ENCODE assay signal across 9 cellular contexts in the genomic region with DNA sequence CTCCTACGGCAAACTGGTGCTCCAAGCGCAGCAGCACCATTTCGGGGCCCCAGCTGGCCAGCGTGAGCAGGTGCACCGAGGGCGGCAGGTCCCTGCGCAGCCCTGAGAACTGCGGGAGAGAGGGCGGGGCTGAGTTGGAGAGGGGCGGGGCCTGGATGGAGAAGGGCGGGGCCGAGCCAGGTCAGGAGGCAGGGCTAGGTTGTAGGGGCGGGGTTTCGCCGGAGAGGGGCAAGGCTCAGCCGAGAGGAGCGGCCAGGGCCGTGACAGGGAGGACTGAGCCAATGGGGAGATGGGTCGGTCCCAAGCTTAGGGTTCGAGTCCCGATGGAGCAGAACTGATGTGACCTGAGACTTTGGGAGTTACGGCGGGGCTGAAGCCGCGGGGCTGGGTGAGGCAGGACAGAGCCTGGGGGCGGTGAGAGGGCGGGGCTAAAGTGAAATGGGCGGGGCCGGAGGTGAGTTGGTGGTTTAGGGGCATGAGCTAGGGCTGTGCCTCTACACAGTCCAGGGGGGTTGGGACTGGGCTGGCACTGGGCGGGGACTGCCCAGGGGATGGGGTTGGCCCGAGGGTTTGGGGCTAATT. TPM values are rescaled to one million over a fixed set of nuclear protein-coding genes. Genes with fewer than 3 reads are reported as not detected.
DNase-seq lines count a peak whose midpoint lies in the region; ATAC-seq, FAIRE-seq and TF ChIP-seq lines count a peak whose summit lies in the region.
"Had no signal": no experiment of that assay in that cellular context is flagged by ENCODE, and none has a peak within 500 bp of the region (broad histone marks: within the 10 kb centered on the region; RNA-seq: fewer than 3 reads in every experiment).

No MANE protein-coding gene starts in this region.

- H3K36me3 ChIP-seq in HCT116 (ENCODE audit: control insufficient read depth in 1 of 2, insufficient read depth in 2 of 2, low read length in 2 of 2), result no peaks in the 10 kb centered on the region
- H3K36me3 ChIP-seq in adrenal gland (replicated peaks in 1 of 2), result peaks cover 0 to 8% of the 10 kb centered on the region in 2 donors
- peaks cover 4% of the 10 kb centered on the region for H3K36me3 ChIP-seq in smooth muscle cell (ENCODE audit: low read depth)

- H3K27me3 ChIP-seq in HCT116 (ENCODE audit: insufficient read depth, low read length) (no peaks in the 10 kb centered on the region), adrenal gland (no peaks in the 10 kb centered on the region), smooth muscle cell (ENCODE audit: low read depth) (no peaks in the 10 kb centered on the region)

- BruUV-seq in HCT116 (replicated peaks; lab: Mats Ljungman, UMichigan), result no TSS peak

- CTCF ChIA-PET in A549 (lab: Yijun Ruan, JAX) (no interaction called here), HCT116 (lab: Charles Lee) (no interaction called here)

- TF ChIP-seq CTCF in A549 (IDR thresholded peaks at IDR 0.05), result no peak
- TF ChIP-seq CTCF in HCT116 (IDR thresholded peaks at IDR 0.05 in 2 of 3, conservative IDR thresholded peaks at IDR 0.05 in 1 of 3; ENCODE audit: borderline replicate concordance in 1 of 3, insufficient read depth in 1 of 3, low read depth in 2 of 3, low read length in 2 of 3), result no peak
- TF ChIP-seq CTCF in adrenal gland (IDR thresholded peaks at IDR 0.05), result peak in 1 of 6 experiments; percentile 9
- TF ChIP-seq CTCF in smooth muscle cell (IDR thresholded peaks at IDR 0.05; ENCODE audit: borderline replicate concordance, insufficient read depth, poor library complexity, severe bottlenecking), result no peak

- H3K4me1 ChIP-seq in A549 (no peaks in the 10 kb centered on the region), HCT116 (ENCODE audit: control insufficient read depth in 1 of 2, insufficient read depth in 2 of 2, low read length in 2 of 2) (no peaks in the 10 kb centered on the region), adrenal gland (replicated peaks in 1 of 2) (peaks cover 8 to 13% of the 10 kb centered on the region in 2 donors), smooth muscle cell (ENCODE audit: low read depth) (no peaks in the 10 kb centered on the region)

- no peak overlapping the region for H3K4me3 ChIP-seq in A549
- no peak overlapping the region for H3K4me3 ChIP-seq in HCT116 (replicated peaks in 1 of 2; ENCODE audit: low read depth in 1 of 2, low read length in 2 of 2)
- peak overlapping the region in 2 of 4 donors; percentile 23 to 57 for H3K4me3 ChIP-seq in adrenal gland
- H3K4me3 ChIP-seq in smooth muscle cell, result no peak overlapping the region

- H2AFZ ChIP-seq in HCT116 (ENCODE audit: low read depth, low read length, poor library complexity, severe bottlenecking) (no peak overlapping the region), smooth muscle cell (ENCODE audit: low read depth) (no peak overlapping the region)

- H3K4me3 Mint-ChIP-seq in immature natural killer cell, result peak overlapping the region in 2 of 5 donors; percentile 59 to 72
- no peak overlapping the region for H3K4me3 Mint-ChIP-seq in stimulated activated naive CD8-positive, alpha-beta T cell treated with anti-CD3 and anti-CD28 coated beads, Interleukin-15, amount 100 ng/mL, for 72 hours

- no peak overlapping the region for H3K4me2 ChIP-seq in A549
- no peak overlapping the region for H3K4me2 ChIP-seq in HCT116 (ENCODE audit: low read length)
- no peak overlapping the region for H3K4me2 ChIP-seq in smooth muscle cell

- peak overlapping the region in 1 of 6 donors; percentile 50 for H3K27ac Mint-ChIP-seq in immature natural killer cell
- H3K27ac Mint-ChIP-seq in stimulated activated naive CD8-positive, alpha-beta T cell treated with anti-CD3 and anti-CD28 coated beads, Interleukin-15, amount 100 ng/mL, for 72 hours, result no peak overlapping the region

- POLR2A ChIA-PET in A549 (lab: Yijun Ruan, JAX), result no interaction called here
- POLR2A ChIA-PET in HCT116 (lab: Charles Lee), result no interaction called here

- no peaks in the 10 kb centered on the region for H3F3A ChIP-seq in smooth muscle cell (ENCODE audit: low read depth)

- DNase-seq in A549 (ENCODE audit: low read depth in 1 of 2, low spot score in 1 of 2) (no peak), HCT116 (ENCODE audit: low read depth, low spot score) (no peak), adrenal gland (peak; percentile 81 to 92 (median 85)), immature natural killer cell (peak; percentile 46 to 50 (median 48)), NCI-H2107 treated with DMSO at 0.1 percent for 48 hours (lab: John Stamatoyannopoulos, UW; ENCODE audit: unreplicated experiment) (no peak), germinal center (ENCODE audit: low spot score) (no peak), smooth muscle cell (lab: John Stamatoyannopoulos, UW; ENCODE audit: unreplicated experiment) (no peak)
- peak in 1 of 2 donors; percentile 42 for DNase-seq in stimulated activated naive CD8-positive, alpha-beta T cell treated with anti-CD3 and anti-CD28 coated beads, Interleukin-15, amount 100 ng/mL, for 72 hours

- RAD21 ChIA-PET in HCT116 (lab: Charles Lee; ENCODE audit: low non-redundant PET in 1 of 2, low total read pairs in 2 of 2, uncharacterized antibody in 2 of 2, unreplicated experiment in 2 of 2), result interaction anchor here in 1 of 2 experiments (0.7 kb wide), 1 partner anchor 148 kb away, joined by 3 read pairs; no protein-coding TSS in a partner anchor

- H3K9me3 ChIP-seq in A549 (peaks cover 5% of the 10 kb centered on the region; the same call in 1 of the 3 replicates), HCT116 (ENCODE audit: control insufficient read depth in 1 of 2, insufficient read depth in 1 of 2, low read depth in 1 of 2, low read length in 2 of 2) (no peaks in the 10 kb centered on the region; a peak in 1 of 4 replicates), adrenal gland (replicated peaks in 1 of 3) (no peaks in the 10 kb centered on the region), smooth muscle cell (replicated peaks; ENCODE audit: low read depth) (no peaks in the 10 kb centered on the region)

- peaks cover 0 to 10% of the 10 kb centered on the region in 2 donors for H3K4me1 Mint-ChIP-seq in immature natural killer cell
- H3K4me1 Mint-ChIP-seq in stimulated activated naive CD8-positive, alpha-beta T cell treated with anti-CD3 and anti-CD28 coated beads, Interleukin-15, amount 100 ng/mL, for 72 hours, result peaks cover 23% of the 10 kb centered on the region

- WGBS in A549 (ENCODE audit: missing lambda C conversion rate), result 29% methylated on average over 12 of the region's 31 CpGs
- 9 to 24% (median 19%) methylated on average over 17 to 31 of the region's 31 CpGs for WGBS in adrenal gland, 4 donors
- 64% methylated on average over 23 of the region's 31 CpGs for WGBS in smooth muscle cell (ENCODE audit: low lambda C conversion rate)

- ATAC-seq in A549, result peak; percentile 26 to 62; a peak in 3 of 6 replicates
- peak; percentile 84 for ATAC-seq in HCT116
- peak; percentile 69 for ATAC-seq in stimulated activated naive CD8-positive, alpha-beta T cell treated with anti-CD3 and anti-CD28 coated beads, Interleukin-15, amount 100 ng/mL, for 72 hours

- no peaks in the 10 kb centered on the region for H3K9me3 Mint-ChIP-seq in immature natural killer cell
- no peaks in the 10 kb centered on the region for H3K9me3 Mint-ChIP-seq in stimulated activated naive CD8-positive, alpha-beta T cell treated with anti-CD3 and anti-CD28 coated beads, Interleukin-15, amount 100 ng/mL, for 72 hours

- peaks cover 0 to 4% (median 2%) of the 10 kb centered on the region in 3 donors for H3K27me3 Mint-ChIP-seq in immature natural killer cell (ENCODE audit: low read depth in 3 of 3)
- no peaks in the 10 kb centered on the region for H3K27me3 Mint-ChIP-seq in stimulated activated naive CD8-positive, alpha-beta T cell treated with anti-CD3 and anti-CD28 coated beads, Interleukin-15, amount 100 ng/mL, for 72 hours

- TF ChIP-seq EP300 in A549 (IDR thresholded peaks at IDR 0.05), result no peak

- intact Hi-C loops in HCT116 (cut with micrococcal nuclease), result no loop called here
- intact Hi-C loops in adrenal gland (cut with DNase I), result no loop called here

- H3K9ac ChIP-seq in HCT116 (ENCODE audit: low read length) (no peak overlapping the region), smooth muscle cell (ENCODE audit: low read depth) (no peak overlapping the region)

- H3K9me2 ChIP-seq in HCT116 (ENCODE audit: insufficient read depth), result no peaks in the 10 kb centered on the region

- TF ChIP-seq RAD21 in A549 (conservative IDR thresholded peaks at IDR 0.05 in 1 of 2, IDR thresholded peaks at IDR 0.05 in 1 of 2), result no peak
- no peak for TF ChIP-seq RAD21 in HCT116 (IDR thresholded peaks at IDR 0.05; ENCODE audit: low read depth)

- no peak overlapping the region for H3K27ac ChIP-seq in A549
- no peak overlapping the region for H3K27ac ChIP-seq in HCT116 (ENCODE audit: low read depth, low read length)
- H3K27ac ChIP-seq in adrenal gland, result peak overlapping the region in 1 of 5 donors; percentile 46
- no peak overlapping the region for H3K27ac ChIP-seq in smooth muscle cell (ENCODE audit: low read depth)

- H4K20me1 ChIP-seq in HCT116 (ENCODE audit: insufficient read depth), result no peaks in the 10 kb centered on the region
- no peaks in the 10 kb centered on the region for H4K20me1 ChIP-seq in smooth muscle cell (ENCODE audit: low read depth)

- H3K79me2 ChIP-seq in HCT116 (ENCODE audit: insufficient read depth, low read length), result no peaks in the 10 kb centered on the region
- no peaks in the 10 kb centered on the region for H3K79me2 ChIP-seq in smooth muscle cell (ENCODE audit: low read depth)

- H3K36me3 Mint-ChIP-seq in immature natural killer cell, result peaks cover 4 to 9% (median 5%) of the 10 kb centered on the region in 3 donors

- TF ChIP-seq POLR2A in A549 (IDR thresholded peaks at IDR 0.05; ENCODE audit: low read length) (no peak), HCT116 (IDR thresholded peaks at IDR 0.05; ENCODE audit: borderline replicate concordance, extremely low read depth, insufficient read depth, insufficient read length) (no peak), adrenal gland (IDR thresholded peaks at IDR 0.05) (no peak)

- FAIRE-seq in A549 (lab: Jason Lieb, UNC), result no peak
- FAIRE-seq: TTC549 had no signal

RNA-seq across cellular contexts. Expression of gene MAN2B1, which starts 19.0 kb away (rescaled TPM):
- polyA plus RNA-seq in A549 (2011; rRNA removed) (13.0 and 14.4 TPM in 2 replicates), A549 (2017; fragmentation: RNase III; extraction: RNeasy Plus Mini Kit Qiagen cat#74134 plus additional on column Dnase treatment) (15.4 to 16.3 TPM (median 15.9 TPM) in 3 replicates), adrenal gland (100 to 1,000 TPM in 2 of 3 donors, 10 to 100 TPM in 1; 19.5 to 194 (median 152) TPM), immature natural killer cell (10 to 100 TPM; 25.3 to 44.4 (median 27.2) TPM), smooth muscle cell (46.1 and 51.0 TPM in 2 replicates)
- 14.9 and 18.1 TPM in 2 replicates for polyA plus RNA-seq in A549 (2012; cell fraction: cytosol; rRNA removed)
- 45.1 and 51.5 TPM in 2 replicates for polyA plus RNA-seq in A549 (2012; cell fraction: nucleus; rRNA removed)
- 17.8 and 23.6 TPM in 2 replicates for polyA minus RNA-seq in A549 (2011; rRNA and poly(A)+ RNA removed)
- total RNA-seq in HCT116 (2021; ENCODE audit: unreplicated experiment) (48.3 TPM), adrenal gland (100 to 1,000 TPM in 6 of 8 donors, 10 to 100 TPM in 2; 69.3 to 131 (median 113) TPM), smooth muscle cell (69.2 and 77.9 TPM in 2 replicates)
- 25.3 and 29.8 TPM in 2 replicates for polyA plus RNA-seq in HCT116 (2012)

RNA-seq across cellular contexts. Expression of gene WDR83, which starts 19.0 kb away (rescaled TPM):
- polyA plus RNA-seq in A549 (2011; rRNA removed) (4.3 and 4.8 TPM in 2 replicates), A549 (2017; fragmentation: RNase III; extraction: RNeasy Plus Mini Kit Qiagen cat#74134 plus additional on column Dnase treatment) (11.1 to 13.7 TPM (median 11.4 TPM) in 3 replicates), adrenal gland (10 to 100 TPM in 2 of 3 donors, 1 to 10 TPM in 1; 3.9 to 68.5 (median 56.1) TPM), immature natural killer cell (10 to 100 TPM; 19.9 to 30.1 (median 23.2) TPM), smooth muscle cell (21.6 TPM in 2 replicates)
- polyA plus RNA-seq in A549 (2012; cell fraction: cytosol; rRNA removed), result 11.9 and 12.5 TPM in 2 replicates
- polyA plus RNA-seq in A549 (2012; cell fraction: nucleus; rRNA removed), result 13.7 and 15.0 TPM in 2 replicates
- 4.0 and 6.2 TPM in 2 replicates for polyA minus RNA-seq in A549 (2011; rRNA and poly(A)+ RNA removed)
- total RNA-seq in HCT116 (2021; ENCODE audit: unreplicated experiment) (20.1 TPM), adrenal gland (10 to 100 TPM; 11.4 to 20.5 (median 15.0) TPM), smooth muscle cell (4.8 and 12.4 TPM in 2 replicates)
- polyA plus RNA-seq in HCT116 (2012), result 17.9 and 22.8 TPM in 2 replicates

RNA-seq across cellular contexts. Expression of gene DHPS, which starts 34.1 kb away (rescaled TPM):
- 63.7 and 71.9 TPM in 2 replicates for polyA plus RNA-seq in A549 (2011; rRNA removed)
- polyA plus RNA-seq in A549 (2012; cell fraction: cytosol; rRNA removed), result 92.1 and 94.5 TPM in 2 replicates
- 177 and 198 TPM in 2 replicates for polyA plus RNA-seq in A549 (2012; cell fraction: nucleus; rRNA removed)
- 55.3 to 58.3 TPM (median 57.8 TPM) in 3 replicates for polyA plus RNA-seq in A549 (2017; fragmentation: RNase III; extraction: RNeasy Plus Mini Kit Qiagen cat#74134 plus additional on column Dnase treatment)
- 56.8 and 69.7 TPM in 2 replicates for polyA minus RNA-seq in A549 (2011; rRNA and poly(A)+ RNA removed)
- total RNA-seq in HCT116 (2021; ENCODE audit: unreplicated experiment), result 134 TPM
- polyA plus RNA-seq in HCT116 (2012), result 136 and 148 TPM in 2 replicates
- 100 to 1,000 TPM in 5 of 8 donors, 10 to 100 TPM in 3; 80.4 to 197 (median 124) TPM for total RNA-seq in adrenal gland
- polyA plus RNA-seq in adrenal gland, result 100 to 1,000 TPM in 2 of 3 donors, 10 to 100 TPM in 1; 64.5 to 166 (median 137) TPM
- 10 to 100 TPM; 70.8 to 76.0 (median 74.4) TPM for polyA plus RNA-seq in immature natural killer cell
- total RNA-seq in smooth muscle cell, result 44.0 and 67.6 TPM in 2 replicates
- polyA plus RNA-seq in smooth muscle cell, result 43.9 and 57.3 TPM in 2 replicates

RNA-seq across cellular contexts. Expression of gene ZNF791, which starts 36.9 kb away (rescaled TPM):
- polyA plus RNA-seq in A549 (2011; rRNA removed), result 7.1 and 8.0 TPM in 2 replicates
- 3.6 and 4.4 TPM in 2 replicates for polyA plus RNA-seq in A549 (2012; cell fraction: cytosol; rRNA removed)
- 1.8 and 2.7 TPM in 2 replicates for polyA plus RNA-seq in A549 (2012; cell fraction: nucleus; rRNA removed)
- 4.5 to 4.6 TPM (median 4.5 TPM) in 3 replicates for polyA plus RNA-seq in A549 (2017; fragmentation: RNase III; extraction: RNeasy Plus Mini Kit Qiagen cat#74134 plus additional on column Dnase treatment)
- 3.2 and 6.2 TPM in 2 replicates for polyA minus RNA-seq in A549 (2011; rRNA and poly(A)+ RNA removed)
- 21.2 TPM for total RNA-seq in HCT116 (2021; ENCODE audit: unreplicated experiment)
- 8.6 and 12.6 TPM in 2 replicates for polyA plus RNA-seq in HCT116 (2012)
- total RNA-seq in adrenal gland, result 10 to 100 TPM in 6 of 8 donors, 1 to 10 TPM in 2; 6.9 to 33.4 (median 20.0) TPM
- polyA plus RNA-seq in adrenal gland, result 10 to 100 TPM in 1 of 3 donors, 1 to 10 TPM in 2; 6.0 to 21.9 (median 7.3) TPM
- polyA plus RNA-seq in immature natural killer cell, result 10 to 100 TPM; 10.9 to 21.3 (median 12.9) TPM
- total RNA-seq in smooth muscle cell, result 17.4 and 25.9 TPM in 2 replicates
- 15.3 and 20.6 TPM in 2 replicates for polyA plus RNA-seq in smooth muscle cell

RNA-seq across cellular contexts. Expression of gene ZNF490, which starts 37.0 kb away (rescaled TPM):
- 2.4 and 2.5 TPM in 2 replicates for polyA plus RNA-seq in A549 (2011; rRNA removed)
- 0.54 TPM in 2 replicates for polyA plus RNA-seq in A549 (2012; cell fraction: cytosol; rRNA removed)
- 0.37 and 0.43 TPM in 2 replicates for polyA plus RNA-seq in A549 (2012; cell fraction: nucleus; rRNA removed)
- polyA plus RNA-seq in A549 (2017; fragmentation: RNase III; extraction: RNeasy Plus Mini Kit Qiagen cat#74134 plus additional on column Dnase treatment), result 0.57 to 0.85 TPM (median 0.79 TPM) in 3 replicates
- 5.7 and 10.2 TPM in 2 replicates for polyA minus RNA-seq in A549 (2011; rRNA and poly(A)+ RNA removed)
- 5.8 TPM for total RNA-seq in HCT116 (2021; ENCODE audit: unreplicated experiment)
- 0.90 and 1.3 TPM in 2 replicates for polyA plus RNA-seq in HCT116 (2012)
- 10 to 100 TPM in 2 of 8 donors, 1 to 10 TPM in 6; 5.6 to 10.9 (median 7.2) TPM for total RNA-seq in adrenal gland
- 1 to 10 TPM in 1 of 3 donors, under 1 TPM in 2; 0.34 to 2.6 (median 0.97) TPM for polyA plus RNA-seq in adrenal gland
- 1 to 10 TPM; 3.1 to 8.2 (median 3.5) TPM for polyA plus RNA-seq in immature natural killer cell
- 3.8 and 7.1 TPM in 2 replicates for total RNA-seq in smooth muscle cell
- polyA plus RNA-seq in smooth muscle cell, result 1.1 and 1.4 TPM in 2 replicates

Comparison
In these comparisons a context has a peak if more than half of its experiments do, and no peak if none do; other contexts are left out.
1. DNase-seq: peak in adrenal gland (7 of 7) and immature natural killer cell (3 of 3); none in A549 (0 of 2), HCT116 (single experiment), NCI-H2107 treated with DMSO at 0.1 percent for 48 hours (single experiment), germinal center (single experiment) and smooth muscle cell (single experiment).
2. Peak in every context shown above with its lines, with median percentiles within 50 percentile points of each other: ATAC-seq.